9 cellular contexts compared by ENCODE assay signal in genomic region chr11:120710354-120711187, GRCh38.
DNase-seq lines count a peak whose midpoint lies in the region; ATAC-seq and TF ChIP-seq lines count a peak whose summit lies in the region.
"Had no signal": no experiment of that assay in that cellular context is flagged by ENCODE, and none has a peak within 500 bp of the region (broad histone marks: within the 10 kb centered on the region; RNA-seq: fewer than 3 reads in every experiment).

No MANE protein-coding gene starts in this region.

- H4K5ac ChIP-seq in mesendoderm (ENCODE audit: low read length): no peak overlapping the region

- H3K27ac ChIP-seq in caudate nucleus (ENCODE audit: low read depth, low read length) (peak overlapping the region; percentile 29), mesendoderm (ENCODE audit: low read depth, low read length) (no peak overlapping the region), ascending aorta (no peak overlapping the region)
- H3K27ac ChIP-seq: thoracic aorta had no signal

- H3K27me3 ChIP-seq in mesendoderm (ENCODE audit: insufficient read depth, low read length, poor library complexity) (no peaks in the 10 kb centered on the region), ascending aorta (no peaks in the 10 kb centered on the region)

- peak; percentile 92 for DNase-seq in ELF-1 (ENCODE audit: low read depth, low spot score)
- DNase-seq in caudate nucleus (lab: John Stamatoyannopoulos, UW): peak in 50 of 61 donors; percentile 4 to 74 (median 36)
- peak; percentile 83 for DNase-seq in mesendoderm
- no peak for DNase-seq in ascending aorta (ENCODE audit: low spot score in 2 of 2)
- no peak for DNase-seq in OCI-M1 (lab: John Stamatoyannopoulos, UW)
- no peak for DNase-seq in SKM-1 treated with dmso at 0.1 percent for 144 hours (lab: John Stamatoyannopoulos, UW; ENCODE audit: unreplicated experiment)

- no peak overlapping the region for H2AK5ac ChIP-seq in mesendoderm (ENCODE audit: low read length)

- no peak overlapping the region for H4K8ac ChIP-seq in mesendoderm (ENCODE audit: low read depth, low read length)

- H3K18ac ChIP-seq in mesendoderm (ENCODE audit: low read length): no peak overlapping the region

- H3K9me3 ChIP-seq in ascending aorta: peaks cover 0 to 8% of the 10 kb centered on the region in 2 donors

- H2BK5ac ChIP-seq in mesendoderm (ENCODE audit: low read length): no peak overlapping the region

- H3K4ac ChIP-seq in mesendoderm (ENCODE audit: low read depth, low read length): no peak overlapping the region

- H3K9ac ChIP-seq in mesendoderm (ENCODE audit: low read length): no peak overlapping the region

- no peaks in the 10 kb centered on the region for H3K79me1 ChIP-seq in mesendoderm (ENCODE audit: low read length)

- no peak overlapping the region for H3K56ac ChIP-seq in mesendoderm (ENCODE audit: low read length)

- H3K4me2 ChIP-seq in mesendoderm (ENCODE audit: low read length): no peak overlapping the region

- H3K36me3 ChIP-seq in mesendoderm (ENCODE audit: control insufficient read depth, insufficient read depth, low read length): no peaks in the 10 kb centered on the region
- H3K36me3 ChIP-seq in ascending aorta: no peaks in the 10 kb centered on the region
- H3K36me3 ChIP-seq: thoracic aorta had no signal

- no peak overlapping the region for H3K23ac ChIP-seq in mesendoderm (ENCODE audit: low read length)

- H2BK15ac ChIP-seq in mesendoderm (replicated peaks; ENCODE audit: low read depth): no peak overlapping the region

- no peak for TF ChIP-seq CTCF in ascending aorta (IDR thresholded peaks at IDR 0.05)

- no peaks in the 10 kb centered on the region for H3K4me1 ChIP-seq in mesendoderm (ENCODE audit: control insufficient read depth, low read depth, low read length)
- no peaks in the 10 kb centered on the region for H3K4me1 ChIP-seq in ascending aorta

- no peaks in the 10 kb centered on the region for H3K79me2 ChIP-seq in mesendoderm (ENCODE audit: control insufficient read depth, insufficient read depth, low read length)

- ATAC-seq in HG03565 (IDR thresholded peaks at IDR 0.05; ENCODE audit: unreplicated experiment) (peak; percentile 4), GM19397 (IDR thresholded peaks at IDR 0.05; ENCODE audit: unreplicated experiment) (no peak)

- H2BK120ac ChIP-seq in mesendoderm (ENCODE audit: low read depth, low read length): no peak overlapping the region

- H3K4me3 ChIP-seq in mesendoderm (ENCODE audit: low read length): no peak overlapping the region
- H3K4me3 ChIP-seq in ascending aorta: no peak overlapping the region
- H3K4me3 ChIP-seq: thoracic aorta had no signal

- WGBS in mesendoderm (ENCODE audit: extremely low coverage, insufficient coverage, low lambda C conversion rate): no CpG with 5 or more reads among the region's 15 CpGs

- intact Hi-C loops in ascending aorta (cut with DNase I): no loop called here

Comparison
In these comparisons a context has a peak if more than half of its experiments do, and no peak if none do; other contexts are left out.
1. DNase-seq: peak in ELF-1 (single experiment), caudate nucleus (50 of 61) and mesendoderm (single experiment); none in ascending aorta (0 of 2), OCI-M1 (single experiment) and SKM-1 treated with dmso at 0.1 percent for 144 hours (single experiment).